ENCODE assay signal across 16 cellular contexts in the genomic region with DNA sequence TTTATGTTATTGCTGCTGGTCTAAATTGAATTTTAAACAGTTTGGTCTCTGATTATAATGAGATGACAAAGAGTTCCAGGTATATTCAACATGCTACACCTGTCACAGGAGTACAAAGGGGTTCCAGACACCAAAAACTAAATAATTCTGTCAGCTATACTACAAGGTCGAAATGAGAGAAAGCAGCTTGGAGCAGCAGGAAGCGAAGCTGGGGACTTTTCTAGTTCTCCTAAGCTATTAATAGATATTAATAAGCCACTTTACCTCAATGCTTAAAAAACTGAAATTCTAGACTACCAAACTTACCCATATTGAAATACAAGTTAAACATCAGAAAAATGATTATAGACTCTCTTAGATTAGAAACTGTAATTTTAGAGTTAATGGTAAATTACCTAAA. TPM values are rescaled to one million over a fixed set of nuclear protein-coding genes. Genes with fewer than 3 reads are reported as not detected.
A peak's percentile ranks its signal among the peaks of the same experiment; 100 is the strongest.
DNase-seq lines count a peak whose midpoint lies in the region; ATAC-seq and TF ChIP-seq lines count a peak whose summit lies in the region.
"Had no signal": no experiment of that assay in that cellular context is flagged by ENCODE, and none has a peak within 500 bp of the region (broad histone marks: within the 10 kb centered on the region; RNA-seq: fewer than 3 reads in every experiment).

No MANE protein-coding gene starts in this region.

- H3K36me3 Mint-ChIP-seq in T-helper 17 cell (ENCODE audit: low read depth), result peaks cover 5% of the 10 kb centered on the region
- H3K36me3 Mint-ChIP-seq in activated CD4-positive, alpha-beta T cell treated with anti-CD3 and anti-CD28 coated beads, Interleukin-2, amount 10 ng/mL, durations not matched to agents 24 days and 14 days (ENCODE audit: low read depth), result no peaks in the 10 kb centered on the region

- H3K4me3 ChIP-seq in HCT116 (replicated peaks in 1 of 2; ENCODE audit: low read depth in 1 of 2, low read length in 2 of 2) (no peak overlapping the region), psoas muscle (peak overlapping the region; percentile 42)
- H3K4me3 ChIP-seq: GM23248 had no signal

- POLR2A ChIA-PET in HCT116 (lab: Charles Lee), result no interaction called here

- intact Hi-C loops in HCT116 (cut with micrococcal nuclease) (no loop called here), psoas muscle (cut with DNase I) (no loop called here)
- intact Hi-C loops in activated CD4-positive, alpha-beta T cell treated with anti-CD3 and anti-CD28 coated beads, Interleukin-2, amount 10 ng/mL, durations not matched to agents 24 days and 14 days (cut with micrococcal nuclease), result no loop called here

- no peak overlapping the region for H3K4me2 ChIP-seq in HCT116 (ENCODE audit: low read length)

- peak overlapping the region; percentile 27 for H3K27ac Mint-ChIP-seq in T-helper 17 cell
- no peak overlapping the region for H3K27ac Mint-ChIP-seq in activated CD4-positive, alpha-beta T cell treated with anti-CD3 and anti-CD28 coated beads, Interleukin-2, amount 10 ng/mL, durations not matched to agents 24 days and 14 days
- H3K27ac Mint-ChIP-seq: B cell; CD4-positive, alpha-beta T cell had no signal

- DNase-seq in HCT116 (ENCODE audit: low read depth, low spot score) (no peak), T-helper 17 cell (no peak), psoas muscle (no peak), ureter (ENCODE audit: low spot score) (no peak)
- DNase-seq in activated CD4-positive, alpha-beta T cell treated with anti-CD3 and anti-CD28 coated beads, Interleukin-2, amount 10 ng/mL, durations not matched to agents 24 days and 14 days, result no peak
- DNase-seq in stimulated activated CD4-positive, alpha-beta T cell treated with anti-CD3 and anti-CD28 coated beads, Interleukin-4, amount 100 ng/mL, for 24 hours, result no peak
- DNase-seq: ACHN; C1 segment of cervical spinal cord; Calu3; CD4-positive, alpha-beta T cell; DMS79; GM23248; H7; IMR-90 had no signal

- H3K27ac ChIP-seq in 22Rv1 (peak overlapping the region; percentile 43), HCT116 (ENCODE audit: low read depth, low read length) (no peak overlapping the region), psoas muscle (peak overlapping the region; percentile 84)
- H3K27ac ChIP-seq: GM23248 had no signal

- no peaks in the 10 kb centered on the region for H3K27me3 Mint-ChIP-seq in T-helper 17 cell
- no peaks in the 10 kb centered on the region for H3K27me3 Mint-ChIP-seq in activated CD4-positive, alpha-beta T cell treated with anti-CD3 and anti-CD28 coated beads, Interleukin-2, amount 10 ng/mL, durations not matched to agents 24 days and 14 days
- H3K27me3 Mint-ChIP-seq: B cell; CD4-positive, alpha-beta T cell had no signal

- no peaks in the 10 kb centered on the region for H4K20me1 ChIP-seq in HCT116 (ENCODE audit: insufficient read depth)

- no peak for TF ChIP-seq RAD21 in HCT116 (IDR thresholded peaks at IDR 0.05; ENCODE audit: low read depth)

- H3K27me3 ChIP-seq in HCT116 (ENCODE audit: insufficient read depth, low read length) (no peaks in the 10 kb centered on the region), psoas muscle (ENCODE audit: insufficient read depth in 3 of 3, low read length in 2 of 3) (no peaks in the 10 kb centered on the region)

- BruUV-seq in HCT116 (replicated peaks; lab: Mats Ljungman, UMichigan), result TSS peak; percentile 22

- RAD21 ChIA-PET in HCT116 (lab: Charles Lee; ENCODE audit: low non-redundant PET in 1 of 2, low total read pairs in 2 of 2, uncharacterized antibody in 2 of 2, unreplicated experiment in 2 of 2), result no interaction called here

- H3K9me3 ChIP-seq in HCT116 (ENCODE audit: control insufficient read depth in 1 of 2, insufficient read depth in 1 of 2, low read depth in 1 of 2, low read length in 2 of 2), result no peaks in the 10 kb centered on the region
- no peaks in the 10 kb centered on the region for H3K9me3 ChIP-seq in T-helper 17 cell (ENCODE audit: control insufficient read depth, low read length, poor library complexity, severe bottlenecking)
- no peaks in the 10 kb centered on the region for H3K9me3 ChIP-seq in psoas muscle

- no peaks in the 10 kb centered on the region for H3K79me2 ChIP-seq in HCT116 (ENCODE audit: insufficient read depth, low read length)

- CTCF ChIA-PET in HCT116 (lab: Charles Lee), result no interaction called here

- no peak for TF ChIP-seq CTCF in 22Rv1 (IDR thresholded peaks at IDR 0.05)
- TF ChIP-seq CTCF in HCT116 (IDR thresholded peaks at IDR 0.05 in 2 of 3, conservative IDR thresholded peaks at IDR 0.05 in 1 of 3; ENCODE audit: borderline replicate concordance in 1 of 3, insufficient read depth in 1 of 3, low read depth in 2 of 3, low read length in 2 of 3), result no peak
- no peak for TF ChIP-seq CTCF in psoas muscle (IDR thresholded peaks at IDR 0.05)

- H3K9ac ChIP-seq in HCT116 (ENCODE audit: low read length), result no peak overlapping the region
- H3K9ac ChIP-seq: GM23248 had no signal

- H3K9me3 Mint-ChIP-seq in activated CD4-positive, alpha-beta T cell treated with anti-CD3 and anti-CD28 coated beads, Interleukin-2, amount 10 ng/mL, durations not matched to agents 24 days and 14 days, result no peaks in the 10 kb centered on the region
- H3K9me3 Mint-ChIP-seq: CD4-positive, alpha-beta T cell had no signal

- H3K36me3 ChIP-seq in HCT116 (ENCODE audit: control insufficient read depth in 1 of 2, insufficient read depth in 2 of 2, low read length in 2 of 2) (no peaks in the 10 kb centered on the region), psoas muscle (ENCODE audit: insufficient read depth in 1 of 2, low read depth in 1 of 2) (peaks cover 2 to 6% of the 10 kb centered on the region in 2 donors)

- peaks cover 3% of the 10 kb centered on the region for H3K4me1 Mint-ChIP-seq in T-helper 17 cell
- H3K4me1 Mint-ChIP-seq in activated CD4-positive, alpha-beta T cell treated with anti-CD3 and anti-CD28 coated beads, Interleukin-2, amount 10 ng/mL, durations not matched to agents 24 days and 14 days, result no peaks in the 10 kb centered on the region

- H3K4me1 ChIP-seq in HCT116 (ENCODE audit: control insufficient read depth in 1 of 2, insufficient read depth in 2 of 2, low read length in 2 of 2), result no peaks in the 10 kb centered on the region
- H3K4me1 ChIP-seq in psoas muscle, result peaks cover 35% of the 10 kb centered on the region

- no peak overlapping the region for H3K4me3 Mint-ChIP-seq in T-helper 17 cell
- H3K4me3 Mint-ChIP-seq in activated CD4-positive, alpha-beta T cell treated with anti-CD3 and anti-CD28 coated beads, Interleukin-2, amount 10 ng/mL, durations not matched to agents 24 days and 14 days, result no peak overlapping the region
- H3K4me3 Mint-ChIP-seq: B cell; CD4-positive, alpha-beta T cell had no signal

- H2AFZ ChIP-seq in HCT116 (ENCODE audit: low read depth, low read length, poor library complexity, severe bottlenecking), result no peak overlapping the region
- H2AFZ ChIP-seq: GM23248 had no signal

- 9 to 31% (median 13%) methylated on average over 2 of the region's 2 CpGs for WGBS in psoas muscle, 3 donors

- no peaks in the 10 kb centered on the region for H3K9me2 ChIP-seq in HCT116 (ENCODE audit: insufficient read depth)

- no peak for ATAC-seq in HCT116
- ATAC-seq in T-helper 17 cell, result no peak
- ATAC-seq in psoas muscle, result peak; percentile 36 to 80 (median 65)

- TF ChIP-seq POLR2A in HCT116 (IDR thresholded peaks at IDR 0.05; ENCODE audit: borderline replicate concordance, extremely low read depth, insufficient read depth, insufficient read length), result no peak

TF ChIP-seq in HCT116, 20 proteins besides CTCF, POLR2A, EP300 and RAD21:
- TF ChIP-seq ZFX (IDR thresholded peaks at IDR 0.05), result no peak
- TF ChIP-seq CBX3 (IDR thresholded peaks at IDR 0.05; ENCODE audit: low read depth), result no peak
- TF ChIP-seq FOSL1 (IDR thresholded peaks at IDR 0.05; ENCODE audit: low read depth), result no peak
- TF ChIP-seq ATF3 (IDR thresholded peaks at IDR 0.05), result no peak
- no peak for TF ChIP-seq JUND (IDR thresholded peaks at IDR 0.05)

RNA-seq across cellular contexts. Expression of gene HSPBAP1, which starts 17.0 kb away (rescaled TPM):
- total RNA-seq in HCT116 (2021; ENCODE audit: unreplicated experiment), result 6.6 TPM
- polyA plus RNA-seq in HCT116 (2012), result 2.5 and 4.6 TPM in 2 replicates
- 10 to 100 TPM; 17.5 to 18.7 TPM for total RNA-seq in T-helper 17 cell
- total RNA-seq in psoas muscle, result 10 to 100 TPM in 3 of 4 donors, 1 to 10 TPM in 1; 4.8 to 18.2 (median 16.2) TPM
- polyA plus RNA-seq in psoas muscle, result 10 to 100 TPM in 2 of 3 donors, 1 to 10 TPM in 1; 6.1 to 24.7 (median 18.9) TPM
- 7.5 and 8.7 TPM in 2 replicates for total RNA-seq in activated CD4-positive, alpha-beta T cell treated with anti-CD3 and anti-CD28 coated beads, Interleukin-2, amount 10 ng/mL, durations not matched to agents 24 days and 14 days
- 16.2 TPM for total RNA-seq in ureter

RNA-seq across cellular contexts. Expression of gene SLC49A4, which starts 18.2 kb away (rescaled TPM):
- total RNA-seq in HCT116 (2021; ENCODE audit: unreplicated experiment) (11.3 TPM), T-helper 17 cell (1 to 10 TPM; 4.8 to 5.5 TPM), psoas muscle (10 to 100 TPM; 12.5 to 44.2 (median 26.9) TPM), ureter (16.9 TPM)
- 4.6 and 5.2 TPM in 2 replicates for polyA plus RNA-seq in HCT116 (2012)
- polyA plus RNA-seq in psoas muscle, result 10 to 100 TPM; 15.1 to 21.8 (median 21.1) TPM
- 1.4 and 1.5 TPM in 2 replicates for total RNA-seq in activated CD4-positive, alpha-beta T cell treated with anti-CD3 and anti-CD28 coated beads, Interleukin-2, amount 10 ng/mL, durations not matched to agents 24 days and 14 days

Comparison
In these comparisons a context has a peak if more than half of its experiments do, and no peak if none do; other contexts are left out.
1. ATAC-seq: peak in psoas muscle (4 of 4); none in HCT116 (single experiment) and T-helper 17 cell (single experiment).